ENCODE assay signal across 8 cellular contexts in the genomic region with DNA sequence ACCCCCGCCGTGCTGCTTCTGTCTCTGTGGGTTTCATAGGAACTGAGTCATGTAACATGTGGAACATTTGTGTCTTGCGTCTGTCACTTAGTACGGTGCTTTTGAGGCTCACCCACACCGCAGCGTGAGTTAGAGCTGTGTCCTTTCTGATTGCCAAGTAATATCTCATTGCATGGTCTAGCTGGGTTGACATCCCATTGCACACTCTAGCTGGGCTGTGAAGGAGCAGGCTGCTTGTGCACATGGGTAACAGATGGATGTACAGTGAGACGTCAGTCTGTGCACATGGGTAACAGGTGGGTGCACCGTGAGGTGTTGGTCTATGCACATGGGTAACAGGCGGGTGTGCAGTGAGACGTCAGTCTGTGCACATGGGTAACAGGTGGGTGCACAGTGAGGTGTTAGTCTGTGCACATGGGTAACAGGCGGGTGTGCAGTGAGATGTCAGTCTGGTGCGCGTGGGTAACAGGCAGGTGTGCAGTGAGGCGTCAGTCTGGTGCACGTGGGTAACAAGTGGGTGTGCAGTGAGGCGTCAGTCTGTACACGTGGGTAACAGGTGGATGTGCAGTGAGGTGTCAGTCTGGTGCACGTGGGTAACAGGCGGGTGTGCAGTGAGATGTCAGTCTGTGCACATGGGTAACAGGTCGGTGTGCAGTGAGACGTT. TPM values are rescaled to one million over a fixed set of nuclear protein-coding genes. Genes with fewer than 3 reads are reported as not detected.
A peak's percentile ranks its signal among the peaks of the same experiment; 100 is the strongest.
DNase-seq lines count a peak whose midpoint lies in the region; ATAC-seq, FAIRE-seq and TF ChIP-seq lines count a peak whose summit lies in the region.
"Not testable (repeated sequence)": the region's sequence is repeated elsewhere in the genome, so short reads cannot be mapped to it uniquely, and the experiment has no call there.

No MANE protein-coding gene starts in this region.

- H2AFZ ChIP-seq in Karpas-422 (ENCODE audit: low read length); astrocyte (ENCODE audit: low read depth, low read length): not testable (repeated sequence)

- ATAC-seq in GM21367 (IDR thresholded peaks at IDR 0.05; ENCODE audit: unreplicated experiment) (peak; percentile 75), HG02981 (IDR thresholded peaks at IDR 0.05; ENCODE audit: unreplicated experiment) (peak; percentile 71), natural killer cell (peak; percentile 81 to 87 (median 86))
- ATAC-seq in activated CD8-positive, alpha-beta T cell treated with anti-CD3 and anti-CD28 coated beads for 36 hours, result peak; percentile 93

- H3K27ac Mint-ChIP-seq in activated CD8-positive, alpha-beta T cell treated with anti-CD3 and anti-CD28 coated beads for 36 hours, result peak overlapping the region; percentile 95
- peak overlapping the region; percentile 3 for H3K27ac Mint-ChIP-seq in astrocyte (ENCODE audit: unreplicated experiment)
- H3K27ac Mint-ChIP-seq in natural killer cell, result peak overlapping the region; percentile 90

- intact Hi-C loops in activated CD8-positive, alpha-beta T cell treated with anti-CD3 and anti-CD28 coated beads for 36 hours (cut with micrococcal nuclease), result not testable (repeated sequence)
- intact Hi-C loops in natural killer cell (cut with micrococcal nuclease), result loop anchor here (1.0 kb wide), 1 partner anchor 22 kb away; no protein-coding TSS in a partner anchor

- H3K79me2 ChIP-seq in Karpas-422 (ENCODE audit: low read length); astrocyte (ENCODE audit: insufficient read depth, low read length): not testable (repeated sequence)

- H3K9ac ChIP-seq in Karpas-422 (ENCODE audit: low read length); astrocyte (ENCODE audit: low read length): not testable (repeated sequence)

- H3K27me3 Mint-ChIP-seq in activated CD8-positive, alpha-beta T cell treated with anti-CD3 and anti-CD28 coated beads for 36 hours; astrocyte (ENCODE audit: low read depth, unreplicated experiment); natural killer cell (ENCODE audit: low read depth in 2 of 2): not testable (repeated sequence)

- H3K36me3 ChIP-seq in Karpas-422 (ENCODE audit: insufficient read depth, low read length); astrocyte (ENCODE audit: insufficient read depth, low read length): not testable (repeated sequence)

- H3K9me3 Mint-ChIP-seq in activated CD8-positive, alpha-beta T cell treated with anti-CD3 and anti-CD28 coated beads for 36 hours; astrocyte (ENCODE audit: unreplicated experiment); natural killer cell: not testable (repeated sequence)

- H3K9me3 ChIP-seq in Karpas-422 (ENCODE audit: low read length); astrocyte (ENCODE audit: insufficient read depth, low read depth, low read length): not testable (repeated sequence)

- H3K27ac ChIP-seq in Karpas-422 (ENCODE audit: low read length); astrocyte (ENCODE audit: low read depth, low read length): not testable (repeated sequence)

- POLR2A ChIA-PET in activated CD8-positive, alpha-beta T cell treated with anti-CD3 and anti-CD28 coated beads for 36 hours (lab: Charles Lee), result not testable (repeated sequence)

- H3K9me2 ChIP-seq in Karpas-422 (replicated peaks; ENCODE audit: insufficient read depth, low read length), result not testable (repeated sequence)

- TF ChIP-seq POLR2A in GM12891 (IDR thresholded peaks at IDR 0.05; ENCODE audit: low read depth, low read length), result not testable (repeated sequence)

- H3K27me3 ChIP-seq in Karpas-422 (ENCODE audit: low read length); astrocyte (ENCODE audit: insufficient read depth, low read length): not testable (repeated sequence)

- CTCF ChIA-PET in activated CD8-positive, alpha-beta T cell treated with anti-CD3 and anti-CD28 coated beads for 36 hours (lab: Charles Lee), result not testable (repeated sequence)

- not testable (repeated sequence) for TF ChIP-seq CTCF in activated CD8-positive, alpha-beta T cell treated with anti-CD3 and anti-CD28 coated beads for 36 hours (IDR thresholded peaks at IDR 0.05); astrocyte (IDR thresholded peaks at IDR 0.05; ENCODE audit: insufficient read depth, low read depth, low read length); natural killer cell (IDR thresholded peaks at IDR 0.05)

- peaks cover 32% of the 10 kb centered on the region for H3K4me1 Mint-ChIP-seq in activated CD8-positive, alpha-beta T cell treated with anti-CD3 and anti-CD28 coated beads for 36 hours (ENCODE audit: low read depth)
- H3K4me1 Mint-ChIP-seq in astrocyte (ENCODE audit: low read depth, unreplicated experiment) (peaks cover 20% of the 10 kb centered on the region), natural killer cell (peaks cover 12 to 28% of the 10 kb centered on the region in 2 donors)

- H3K4me2 ChIP-seq in Karpas-422 (ENCODE audit: low read depth, low read length, poor library complexity, severe bottlenecking), result not testable (repeated sequence)
- H3K4me2 ChIP-seq in astrocyte (ENCODE audit: low read length), result peak overlapping the region; percentile 16

- H3K4me3 Mint-ChIP-seq in activated CD8-positive, alpha-beta T cell treated with anti-CD3 and anti-CD28 coated beads for 36 hours, result peak overlapping the region; percentile 44
- H3K4me3 Mint-ChIP-seq in astrocyte (ENCODE audit: unreplicated experiment), result peak overlapping the region; percentile 1
- peak overlapping the region; percentile 67 for H3K4me3 Mint-ChIP-seq in natural killer cell

- not testable (repeated sequence) for H4K20me1 ChIP-seq in Karpas-422 (ENCODE audit: insufficient read depth, low read depth, low read length); astrocyte (ENCODE audit: insufficient read depth, low read length)

- not testable (repeated sequence) for H3K4me1 ChIP-seq in Karpas-422 (ENCODE audit: low read length)
- H3K4me1 ChIP-seq in astrocyte (ENCODE audit: insufficient read depth, low read length), result peaks cover 11% of the 10 kb centered on the region

- FAIRE-seq in GM12891 (lab: Jason Lieb, UNC), result peak; percentile 95
- not testable (repeated sequence) for FAIRE-seq in astrocyte (lab: Jason Lieb, UNC)

- not testable (repeated sequence) for H3K4me3 ChIP-seq in Karpas-422 (ENCODE audit: low read length); astrocyte (ENCODE audit: insufficient read depth, low read depth, low read length)

- not testable (repeated sequence) for DNase-seq in GM12891 (ENCODE audit: insufficient read length, low spot score); astrocyte (ENCODE audit: low read depth)
- DNase-seq in Karpas-422 (peak; percentile 67), natural killer cell (peak; percentile 79)
- peak; percentile 98 for DNase-seq in activated CD8-positive, alpha-beta T cell treated with anti-CD3 and anti-CD28 coated beads for 36 hours
- peak; percentile 31 for DNase-seq in stimulated activated CD8-positive, alpha-beta memory T cell treated with anti-CD3 and anti-CD28 coated beads, Interleukin-7, amount 100 ng/mL, for 24 hours (ENCODE audit: low read depth)

- not testable (repeated sequence) for H3K36me3 Mint-ChIP-seq in activated CD8-positive, alpha-beta T cell treated with anti-CD3 and anti-CD28 coated beads for 36 hours (ENCODE audit: low read depth); astrocyte (ENCODE audit: low read depth, unreplicated experiment); natural killer cell

TF ChIP-seq in GM12891, 5 proteins besides CTCF, POLR2A, EP300 and RAD21:
- TF ChIP-seq PAX5 (IDR thresholded peaks at IDR 0.05; ENCODE audit: insufficient read depth, low read length, severe bottlenecking), result peak; percentile 41

RNA-seq across cellular contexts. Expression of a gene that starts 58.5 kb away (rescaled TPM):
- polyA plus RNA-seq in GM12891 (2012; ENCODE audit: low read depth, missing spikeins), result 47.5 TPM
- total RNA-seq in Karpas-422 (2014; rRNA removed; shearing (Covaris generic); ENCODE audit: low replicate concordance), result 82.6 and 90.6 TPM in 2 replicates
- 100 to 1,000 TPM; 116 to 122 TPM for total RNA-seq in activated CD8-positive, alpha-beta T cell treated with anti-CD3 and anti-CD28 coated beads for 36 hours
- 86.6 and 88.1 TPM in 2 replicates for total RNA-seq in astrocyte
- 100 to 1,000 TPM in 1 of 3 donors, 10 to 100 TPM in 2; 73.1 to 110 (median 85.1) TPM for total RNA-seq in natural killer cell

Comparison
In these comparisons a context has a peak if more than half of its experiments do, and no peak if none do; other contexts are left out.
1. H3K27ac Mint-ChIP-seq: peak in every context shown above with its lines; median percentile 95 in activated CD8-positive, alpha-beta T cell treated with anti-CD3 and anti-CD28 coated beads for 36 hours; 90 in natural killer cell; 3 in astrocyte.
2. H3K4me3 Mint-ChIP-seq: peak in every context shown above with its lines; median percentile 67 in natural killer cell; 44 in activated CD8-positive, alpha-beta T cell treated with anti-CD3 and anti-CD28 coated beads for 36 hours; 1 in astrocyte.